Comparison of ENCODE assay signal across 24 cellular contexts in genomic region chr16:85872666-85873561, GRCh38. TPM values are rescaled to one million over a fixed set of nuclear protein-coding genes. Genes with fewer than 3 reads are reported as not detected.
DNase-seq lines count a peak whose midpoint lies in the region; ATAC-seq and TF ChIP-seq lines count a peak whose summit lies in the region.
"Had no signal": no experiment of that assay in that cellular context is flagged by ENCODE, and none has a peak within 500 bp of the region (broad histone marks: within the 10 kb centered on the region; RNA-seq: fewer than 3 reads in every experiment).

No MANE protein-coding gene starts in this region.

- peaks cover 25% of the 10 kb centered on the region for H3F3A ChIP-seq in DOHH2 (ENCODE audit: control insufficient read depth, insufficient read depth)

- peak; percentile 61 for ATAC-seq in gastroesophageal sphincter
- ATAC-seq in stimulated activated memory B cell treated with anti-CD40 and anti-IgM and Interleukin-4, amounts not matched to agents 10 μg/mL and 1 μg/mL and 100 μg/mL, for 72 hours = no peak
- ATAC-seq in HG02970 (IDR thresholded peaks at IDR 0.05; ENCODE audit: low FRiP score, unreplicated experiment) = no peak
- ATAC-seq: foreskin keratinocyte, K562, PC-3, T-helper 17 cell had no signal

- no peaks in the 10 kb centered on the region for H4K20me1 ChIP-seq in DOHH2 (ENCODE audit: control insufficient read depth, insufficient read depth, low read depth, low read length)

- peak overlapping the region; percentile 1 for H3K4me2 ChIP-seq in DOHH2 (ENCODE audit: low read length)

- no peak overlapping the region for H3K27ac ChIP-seq in DOHH2 (ENCODE audit: low read depth, low read length)
- peak overlapping the region in 1 of 4 donors; percentile 22 for H3K27ac ChIP-seq in gastroesophageal sphincter
- H3K27ac ChIP-seq: cardiac muscle cell, foreskin keratinocyte, suprapubic skin, WERI-Rb-1 had no signal

- H3K36me3 ChIP-seq in DOHH2 (ENCODE audit: control insufficient read depth, low read length) = no peaks in the 10 kb centered on the region
- no peaks in the 10 kb centered on the region for H3K36me3 ChIP-seq in gastroesophageal sphincter
- H3K36me3 ChIP-seq: cardiac muscle cell, suprapubic skin, WERI-Rb-1 had no signal

- intact Hi-C loops in lower leg skin (cut with DNase I; ENCODE audit: low total_unique reads) = no loop called here

- TF ChIP-seq POLR2A in gastroesophageal sphincter (IDR thresholded peaks at IDR 0.05) = no peak
- TF ChIP-seq POLR2A in lower leg skin (IDR thresholded peaks at IDR 0.05) = no peak

- H3K36me3 Mint-ChIP-seq in stimulated activated memory B cell treated with anti-CD40 and anti-IgM and Interleukin-4, amounts not matched to agents 10 μg/mL and 1 μg/mL and 100 μg/mL, for 72 hours = no peaks in the 10 kb centered on the region
- H3K36me3 Mint-ChIP-seq: activated CD4-positive, alpha-beta memory T cell treated with anti-CD3 and anti-CD28 coated beads for 36 hours; CD8-positive, alpha-beta memory T cell had no signal

- H3K79me2 ChIP-seq in DOHH2 (ENCODE audit: control insufficient read depth, low read length) = 0 out of 2 replicates have a peak, but pooled peaks cover 7% of the 10 kb centered on the region

- H3K4me1 Mint-ChIP-seq in stimulated activated memory B cell treated with anti-CD40 and anti-IgM and Interleukin-4, amounts not matched to agents 10 μg/mL and 1 μg/mL and 100 μg/mL, for 72 hours = peaks cover 63% of the 10 kb centered on the region

- H3K27me3 Mint-ChIP-seq in stimulated activated memory B cell treated with anti-CD40 and anti-IgM and Interleukin-4, amounts not matched to agents 10 μg/mL and 1 μg/mL and 100 μg/mL, for 72 hours = no peaks in the 10 kb centered on the region

- peaks cover 2% of the 10 kb centered on the region; the same call in 1 of the 2 replicates for H3K9me3 ChIP-seq in DOHH2 (ENCODE audit: control insufficient read depth, insufficient read depth, low read length)
- no peaks in the 10 kb centered on the region for H3K9me3 ChIP-seq in gastroesophageal sphincter
- H3K9me3 ChIP-seq: suprapubic skin had no signal

- no peak overlapping the region for H3K4me3 Mint-ChIP-seq in stimulated activated memory B cell treated with anti-CD40 and anti-IgM and Interleukin-4, amounts not matched to agents 10 μg/mL and 1 μg/mL and 100 μg/mL, for 72 hours
- H3K4me3 Mint-ChIP-seq: activated CD4-positive, alpha-beta memory T cell treated with anti-CD3 and anti-CD28 coated beads for 36 hours; activated naive CD4-positive, alpha-beta T cell treated with anti-CD3 and anti-CD28 coated beads for 36 hours; CD8-positive, alpha-beta memory T cell; T-helper 17 cell had no signal

- whole genome bisulfite sequencing in gastroesophageal sphincter (ENCODE audit: low coverage in 1 of 2), 2 donors = 10 to 55% methylated on average over 3 to 9 of the region's 15 CpGs
- 78 to 84% methylated on average over 15 of the region's 15 CpGs for WGBS in lower leg skin, 2 donors

- H3K9me3 Mint-ChIP-seq in stimulated activated memory B cell treated with anti-CD40 and anti-IgM and Interleukin-4, amounts not matched to agents 10 μg/mL and 1 μg/mL and 100 μg/mL, for 72 hours = peaks cover 10% of the 10 kb centered on the region

- TF ChIP-seq CTCF in DOHH2 (IDR thresholded peaks at IDR 0.05; ENCODE audit: low read depth, low read length, poor library complexity, severe bottlenecking) (no peak), gastroesophageal sphincter (IDR thresholded peaks at IDR 0.05) (no peak), lower leg skin (IDR thresholded peaks at IDR 0.05) (no peak)

- peak overlapping the region; percentile 99 for H3K27ac Mint-ChIP-seq in stimulated activated memory B cell treated with anti-CD40 and anti-IgM and Interleukin-4, amounts not matched to agents 10 μg/mL and 1 μg/mL and 100 μg/mL, for 72 hours
- H3K27ac Mint-ChIP-seq: activated CD4-positive, alpha-beta memory T cell treated with anti-CD3 and anti-CD28 coated beads for 36 hours; activated naive CD4-positive, alpha-beta T cell treated with anti-CD3 and anti-CD28 coated beads for 36 hours; CD8-positive, alpha-beta memory T cell; T-helper 17 cell had no signal

- no peak for TF ChIP-seq EP300 in gastroesophageal sphincter (IDR thresholded peaks at IDR 0.05)

- no peaks in the 10 kb centered on the region for H3K9me2 ChIP-seq in DOHH2 (replicated peaks; ENCODE audit: control insufficient read depth, low read length)

- H3K4me3 ChIP-seq in DOHH2 (ENCODE audit: low read length) = no peak overlapping the region
- no peak overlapping the region for H3K4me3 ChIP-seq in gastroesophageal sphincter
- no peak overlapping the region for H3K4me3 ChIP-seq in lower leg skin (ENCODE audit: low read depth, poor library complexity, severe bottlenecking)
- H3K4me3 ChIP-seq: cardiac muscle cell, dorsolateral prefrontal cortex, K562, suprapubic skin had no signal

- DNase-seq in lower leg skin (ENCODE audit: low spot score in 2 of 2) (peak; percentile 48 to 86), T-helper 9 cell (no peak), GF-D8 (lab: John Stamatoyannopoulos, UW) (no peak)
- DNase-seq: activated CD4-positive, alpha-beta memory T cell treated with anti-CD3 and anti-CD28 coated beads for 36 hours; activated naive CD4-positive, alpha-beta T cell treated with anti-CD3 and anti-CD28 coated beads for 36 hours; activated T-cell treated with anti-CD3 and anti-CD28 coated beads, Interleukin-2, amount 50 U/mL, for 1 hour; CD8-positive, alpha-beta memory T cell; dorsolateral prefrontal cortex; foreskin keratinocyte; MM.1S; NCI-H1694 treated with DMSO at 0.1 percent for 48 hours; NCI-H82; PC-3; SIG-M5; stimulated activated CD4-positive, alpha-beta T cell treated with anti-CD3 and anti-CD28 coated beads, Interleukin-15, amount 100 ng/mL, for 24 hours; T-helper 17 cell; WERI-Rb-1 had no signal

- peaks cover 66% of the 10 kb centered on the region for H3K4me1 ChIP-seq in DOHH2 (ENCODE audit: control insufficient read depth, low read length)
- H3K4me1 ChIP-seq in gastroesophageal sphincter = peaks cover 0 to 21% (median 0%) of the 10 kb centered on the region in 3 donors
- H3K4me1 ChIP-seq: foreskin keratinocyte had no signal

- no peaks in the 10 kb centered on the region for H3K27me3 ChIP-seq in DOHH2 (ENCODE audit: control insufficient read depth, low read length)
- no peaks in the 10 kb centered on the region for H3K27me3 ChIP-seq in gastroesophageal sphincter
- H3K27me3 ChIP-seq: cardiac muscle cell had no signal

RNA-seq across cellular contexts. Expression of gene IRF8, which starts 26.0 kb away (rescaled TPM):
- 10 to 100 TPM in 2 of 4 donors, 1 to 10 TPM in 2; 2.4 to 13.8 (median 9.0) TPM for total RNA-seq in gastroesophageal sphincter
- 1 to 10 TPM; 1.5 to 5.7 (median 3.7) TPM for total RNA-seq in lower leg skin
- total RNA-seq: foreskin keratinocyte, PC-3 had no signal

Comparison
In these comparisons a context has a peak if more than half of its experiments do, and no peak if none do; other contexts are left out.
1. DNase-seq: peak in lower leg skin (2 of 2); none in T-helper 9 cell (single experiment) and GF-D8 (single experiment).